Comparison of ENCODE assay signal across 1 cellular context in genomic region chr16:84143784-84144199, GRCh38.
TF ChIP-seq lines count a peak whose summit lies in the region.

No MANE protein-coding gene starts in this region.

TF ChIP-seq in HCT116, 20 proteins besides CTCF, POLR2A, EP300 and RAD21 (continued from another document):
- TF ChIP-seq ZBTB33 (IDR thresholded peaks at IDR 0.05; ENCODE audit: extremely low read depth, insufficient replicate concordance, low read length): no peak
- TF ChIP-seq FOSL1 (IDR thresholded peaks at IDR 0.05; ENCODE audit: low read depth): no peak
- no peak for TF ChIP-seq ZNF274 (IDR thresholded peaks at IDR 0.05; ENCODE audit: low read depth, low read length)
- TF ChIP-seq SRF (IDR thresholded peaks at IDR 0.05; ENCODE audit: low read depth): no peak
- no peak for TF ChIP-seq TCF7L2 (IDR thresholded peaks at IDR 0.05; ENCODE audit: borderline replicate concordance, extremely low read depth, insufficient read depth, insufficient read length)
- no peak for TF ChIP-seq MAX (IDR thresholded peaks at IDR 0.05)
